8 cellular contexts compared by ENCODE assay signal in the genomic region with DNA sequence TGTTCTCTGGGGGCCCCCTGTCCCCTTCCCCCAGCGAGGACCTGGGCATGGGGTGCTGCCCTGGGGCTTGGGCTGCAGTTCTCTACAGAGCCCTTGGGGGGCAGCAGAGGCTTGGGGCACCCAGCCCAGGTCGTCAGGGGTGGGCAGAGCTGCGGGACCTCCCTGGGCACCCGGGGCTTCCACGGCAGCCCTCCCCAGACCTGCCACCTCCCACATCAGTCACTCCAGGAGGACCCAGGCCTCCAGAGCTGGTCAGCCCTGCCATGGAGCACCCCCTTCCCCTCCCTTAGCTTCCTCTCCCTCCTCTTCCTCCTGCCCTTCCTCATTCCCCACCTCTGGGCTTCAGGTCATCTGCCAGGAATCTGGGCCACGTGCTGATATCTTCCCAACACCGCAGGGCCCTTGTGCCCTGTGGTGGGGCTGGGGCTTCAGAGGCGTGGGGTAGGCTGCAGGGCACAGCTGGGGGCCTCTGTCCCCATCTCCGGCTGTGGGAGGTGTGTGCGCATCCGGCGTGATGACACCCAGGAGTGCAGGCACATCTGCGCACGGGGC. TPM values are rescaled to one million over a fixed set of nuclear protein-coding genes. Genes with fewer than 3 reads are reported as not detected.
A peak's percentile ranks its signal among the peaks of the same experiment; 100 is the strongest.
DNase-seq lines count a peak whose midpoint lies in the region; ATAC-seq and TF ChIP-seq lines count a peak whose summit lies in the region.

No MANE protein-coding gene starts in this region.

- no peaks in the 10 kb centered on the region for H3K36me3 ChIP-seq in testis (ENCODE audit: low read depth, missing control alignments)

- no peak overlapping the region for H3K27ac Mint-ChIP-seq in mesothelial cell of epicardium

- no peaks in the 10 kb centered on the region for H3K27me3 ChIP-seq in testis

- H3K4me3 ChIP-seq in coronary artery = peak overlapping the region; percentile 74
- peak overlapping the region in 1 of 2 donors; percentile 57 for H3K4me3 ChIP-seq in testis

- ATAC-seq in HG03521 (IDR thresholded peaks at IDR 0.05; ENCODE audit: unreplicated experiment) (peak; percentile 38), HG03196 (IDR thresholded peaks at IDR 0.05; ENCODE audit: unreplicated experiment) (no peak)

- no peaks in the 10 kb centered on the region for H3K9me3 Mint-ChIP-seq in mesothelial cell of epicardium

- no peak for TF ChIP-seq POLR2A in testis (IDR thresholded peaks at IDR 0.05)

- H3K4me1 Mint-ChIP-seq in mesothelial cell of epicardium = peaks cover 45% of the 10 kb centered on the region

- intact Hi-C loops in testis (cut with DNase I; ENCODE audit: low total_unique reads) = no loop called here

- peak; percentile 83 for TF ChIP-seq CTCF in coronary artery (IDR thresholded peaks at IDR 0.05)
- peak; percentile 67 for TF ChIP-seq CTCF in mesothelial cell of epicardium (IDR thresholded peaks at IDR 0.05; ENCODE audit: unreplicated experiment)
- peak; percentile 53 to 80 (median 80) for TF ChIP-seq CTCF in testis (IDR thresholded peaks at IDR 0.05)

- H3K4me1 ChIP-seq in testis = peaks cover 60% of the 10 kb centered on the region

- H3K27ac ChIP-seq in coronary artery = no peak overlapping the region
- no peak overlapping the region for H3K27ac ChIP-seq in testis

- peak overlapping the region; percentile 69 for H3K4me3 Mint-ChIP-seq in mesothelial cell of epicardium

- no peaks in the 10 kb centered on the region for H3K36me3 Mint-ChIP-seq in mesothelial cell of epicardium

- H3K27me3 Mint-ChIP-seq in mesothelial cell of epicardium (ENCODE audit: low read depth) = no peaks in the 10 kb centered on the region

- WGBS in testis, 2 donors = 15 to 30% methylated on average over 6 to 14 of the region's 14 CpGs

- DNase-seq in CD1c-positive myeloid dendritic cell (ENCODE audit: extremely low spot score) = peak; percentile 55
- DNase-seq in activated CD4-positive, alpha-beta T cell treated with anti-CD3 and anti-CD28 coated beads for 48 hours = peak; percentile 76
- DNase-seq in coronary artery (ENCODE audit: low spot score) = no peak
- peak in 1 of 2 experiments; percentile 64 for DNase-seq in mesothelial cell of epicardium (ENCODE audit: low spot score in 2 of 2, unreplicated experiment in 2 of 2)
- DNase-seq in testis = no peak
- no peak for DNase-seq in NCI-H187 treated with DMSO at 0.1 percent for 48 hours (lab: John Stamatoyannopoulos, UW)

- H3K9me3 ChIP-seq in testis = no peaks in the 10 kb centered on the region

RNA-seq across cellular contexts. Expression of gene TSPAN4, which starts 5.8 kb away (rescaled TPM):
- 94.1 to 98.8 TPM (median 96.6 TPM) in 3 replicates for total RNA-seq in mesothelial cell of epicardium
- total RNA-seq in testis = 10 to 100 TPM; 49.1 to 87.0 TPM
- polyA plus RNA-seq in testis (ENCODE audit: insufficient read depth, low read depth, low replicate concordance) = 47.2 TPM

RNA-seq across cellular contexts. Expression of gene POLR2L, which starts 6.1 kb away (rescaled TPM):
- 78.7 to 80.2 TPM (median 79.8 TPM) in 3 replicates for total RNA-seq in mesothelial cell of epicardium
- total RNA-seq in testis = 10 to 100 TPM; 32.9 to 48.4 TPM
- 97.3 TPM for polyA plus RNA-seq in testis (ENCODE audit: insufficient read depth, low read depth, low replicate concordance)

RNA-seq across cellular contexts. Expression of gene CD151, which starts 15.7 kb away (rescaled TPM):
- total RNA-seq in mesothelial cell of epicardium (125 to 142 TPM (median 140 TPM) in 3 replicates), testis (100 to 1,000 TPM; 108 to 195 TPM)
- 201 TPM for polyA plus RNA-seq in testis (ENCODE audit: insufficient read depth, low read depth, low replicate concordance)

RNA-seq across cellular contexts. Expression of gene CRACR2B, which starts 20.7 kb away (rescaled TPM):
- total RNA-seq in mesothelial cell of epicardium (9.9 to 10.6 TPM (median 10.0 TPM) in 3 replicates), testis (1 to 10 TPM; 6.5 to 7.4 TPM)
- 4.9 TPM for polyA plus RNA-seq in testis (ENCODE audit: insufficient read depth, low read depth, low replicate concordance)

RNA-seq across cellular contexts. Expression of gene PNPLA2, which starts 29.7 kb away (rescaled TPM):
- total RNA-seq in mesothelial cell of epicardium (41.3 to 50.9 TPM (median 50.0 TPM) in 3 replicates), testis (100 to 1,000 TPM in 1 of 2 donors, 10 to 100 TPM in 1; 96.7 to 108 TPM)
- 86.7 TPM for polyA plus RNA-seq in testis (ENCODE audit: insufficient read depth, low read depth, low replicate concordance)

Comparison
In these comparisons a context has a peak if more than half of its experiments do, and no peak if none do; other contexts are left out.
1. DNase-seq: peak in CD1c-positive myeloid dendritic cell (single experiment) and activated CD4-positive, alpha-beta T cell treated with anti-CD3 and anti-CD28 coated beads for 48 hours (single experiment); none in coronary artery (single experiment), testis (single experiment) and NCI-H187 treated with DMSO at 0.1 percent for 48 hours (single experiment).
2. Peak in every context shown above with its lines, with median percentiles within 50 percentile points of each other: CTCF ChIP-seq.